In the genomic region with DNA sequence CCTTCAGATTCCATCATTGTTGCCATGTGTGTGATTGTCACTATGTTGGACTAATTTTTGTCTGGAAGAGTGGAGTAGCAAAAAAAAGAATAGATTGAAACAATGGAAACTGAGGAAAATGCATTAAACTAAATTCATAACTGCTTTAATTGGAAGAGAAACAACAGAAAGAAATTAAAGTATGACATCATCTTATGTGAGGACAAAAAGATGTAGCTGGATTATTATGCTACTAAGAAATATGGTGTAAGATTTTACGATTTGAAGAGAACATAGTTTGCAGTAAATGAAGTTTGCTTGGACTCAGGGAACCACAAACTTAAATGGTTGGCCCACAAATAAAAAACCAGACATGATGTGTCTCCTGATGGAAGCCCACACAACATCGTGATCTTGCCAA, we compare ENCODE assay signal across 32 cellular contexts.
DNase-seq lines count a peak whose midpoint lies in the region; ATAC-seq, FAIRE-seq and TF ChIP-seq lines count a peak whose summit lies in the region.
"Had no signal": no experiment of that assay in that cellular context is flagged by ENCODE, and none has a peak within 500 bp of the region (broad histone marks: within the 10 kb centered on the region; RNA-seq: fewer than 3 reads in every experiment).

No MANE protein-coding gene starts in this region.

- no peak overlapping the region for H2BK5ac ChIP-seq in H1 (ENCODE audit: low read depth, low read length)

- TF ChIP-seq CTCF in H1 (IDR thresholded peaks at IDR 0.05; ENCODE audit: control extremely low read depth in 1 of 3, insufficient read depth in 1 of 3, low read depth in 1 of 3, low read length in 3 of 3): no peak

- no peaks in the 10 kb centered on the region for H3K9me3 ChIP-seq in CD4-positive, CD25-positive, alpha-beta regulatory T cell (ENCODE audit: control insufficient read depth in 2 of 2, low read length in 2 of 2)
- H3K9me3 ChIP-seq in T-helper 17 cell (ENCODE audit: control insufficient read depth, low read length, poor library complexity, severe bottlenecking) (no peaks in the 10 kb centered on the region), H1 (ENCODE audit: insufficient read depth in 2 of 2, low read depth in 1 of 2, low read length in 1 of 2) (no peaks in the 10 kb centered on the region)
- H3K9me3 ChIP-seq: ascending aorta, colonic mucosa, gastroesophageal sphincter, psoas muscle, sigmoid colon, upper lobe of left lung had no signal

- H3K4me1 ChIP-seq in CD4-positive, CD25-positive, alpha-beta regulatory T cell (ENCODE audit: control insufficient read depth, insufficient read depth, low read length, poor library complexity, severe bottlenecking): peaks cover 93% of the 10 kb centered on the region
- no peaks in the 10 kb centered on the region for H3K4me1 ChIP-seq in H1 (replicated peaks in 1 of 4; ENCODE audit: control insufficient read depth in 3 of 4, insufficient read depth in 4 of 4, low read length in 3 of 4)
- H3K4me1 ChIP-seq: ascending aorta, colonic mucosa, gastroesophageal sphincter, sigmoid colon had no signal

- H3K36me3 ChIP-seq in CD4-positive, CD25-positive, alpha-beta regulatory T cell (ENCODE audit: control insufficient read depth, insufficient read depth, low read length): peaks cover 15% of the 10 kb centered on the region
- H3K36me3 ChIP-seq in H1 (ENCODE audit: control insufficient read depth in 2 of 4, insufficient read depth in 4 of 4, low read length in 3 of 4): no peaks in the 10 kb centered on the region
- H3K36me3 ChIP-seq: ascending aorta, cardiac muscle cell, colonic mucosa, gastroesophageal sphincter, sigmoid colon, upper lobe of left lung had no signal

- no peak overlapping the region for H3K4me2 ChIP-seq in H1 (ENCODE audit: insufficient read depth in 1 of 2, low read depth in 2 of 2, low read length in 2 of 2)

- H3K27me3 ChIP-seq in CD4-positive, CD25-positive, alpha-beta regulatory T cell (ENCODE audit: control insufficient read depth, insufficient read depth, low read length): no peaks in the 10 kb centered on the region
- no peaks in the 10 kb centered on the region for H3K27me3 ChIP-seq in H1 (replicated peaks in 1 of 4; ENCODE audit: control insufficient read depth in 3 of 4, extremely low read depth in 1 of 4, insufficient read depth in 3 of 4, low read length in 3 of 4)
- H3K27me3 ChIP-seq: ascending aorta, cardiac muscle cell, colonic mucosa, gastroesophageal sphincter, sigmoid colon, upper lobe of left lung had no signal

- H3K9me3 Mint-ChIP-seq in activated CD4-positive, alpha-beta T cell treated with anti-CD3 and anti-CD28 coated beads, Interleukin-2, amount 10 ng/mL, durations not matched to agents 7 days and 5 days: no peaks in the 10 kb centered on the region
- H3K9me3 Mint-ChIP-seq in CD4-positive, CD25-positive, alpha-beta regulatory T cell: no peaks in the 10 kb centered on the region
- H3K9me3 Mint-ChIP-seq: nephron had no signal

- H3K18ac ChIP-seq in H1 (ENCODE audit: extremely low read depth, low read length): no peak overlapping the region

- H3K27me3 Mint-ChIP-seq in activated CD4-positive, alpha-beta T cell treated with anti-CD3 and anti-CD28 coated beads, Interleukin-2, amount 10 ng/mL, durations not matched to agents 7 days and 5 days: no peaks in the 10 kb centered on the region
- H3K27me3 Mint-ChIP-seq in CD4-positive, CD25-positive, alpha-beta regulatory T cell: no peaks in the 10 kb centered on the region
- no peaks in the 10 kb centered on the region for H3K27me3 Mint-ChIP-seq in T-helper 17 cell

- H2BK120ac ChIP-seq in H1 (replicated peaks; ENCODE audit: low read depth, low read length): no peak overlapping the region

- H3K4ac ChIP-seq in H1 (replicated peaks; ENCODE audit: insufficient read length, low read depth, low read length): no peak overlapping the region

- H4K5ac ChIP-seq in H1 (ENCODE audit: insufficient read length, low read depth, low read length): no peak overlapping the region

- no peaks in the 10 kb centered on the region; the same call in 1 of the 2 replicates for H3K23me2 ChIP-seq in H1 (ENCODE audit: low read depth, low read length)

- no peak overlapping the region for H3K14ac ChIP-seq in H1 (ENCODE audit: insufficient read length)

- peak overlapping the region; percentile 54 for H3K27ac Mint-ChIP-seq in activated CD4-positive, alpha-beta T cell treated with anti-CD3 and anti-CD28 coated beads, Interleukin-2, amount 10 ng/mL, durations not matched to agents 7 days and 5 days
- peak overlapping the region in 2 of 3 donors; percentile 75 to 89 for H3K27ac Mint-ChIP-seq in CD4-positive, CD25-positive, alpha-beta regulatory T cell
- no peak overlapping the region for H3K27ac Mint-ChIP-seq in T-helper 17 cell
- H3K27ac Mint-ChIP-seq: nephron had no signal

- H3K23ac ChIP-seq in H1 (ENCODE audit: insufficient read length): no peak overlapping the region

- 81% methylated on average over 2 of the region's 2 CpGs; no CpG with 5 or more reads in 1 of the 2 experiments for WGBS in H1 (ENCODE audit: extremely low coverage in 1 of 2, insufficient coverage in 1 of 2, insufficient read length in 1 of 2, insufficient replicate concordance in 2 of 2, low coverage in 1 of 2, low lambda C conversion rate in 2 of 2, missing lambda C conversion rate in 1 of 2), 2 experiments

- peak overlapping the region; percentile 43 for H3K27ac ChIP-seq in CD4-positive, CD25-positive, alpha-beta regulatory T cell (ENCODE audit: insufficient read depth, low read length, poor library complexity, severe bottlenecking)
- no peak overlapping the region for H3K27ac ChIP-seq in H1 (ENCODE audit: low read depth, low read length)
- H3K27ac ChIP-seq: ascending aorta, cardiac muscle cell, colonic mucosa, gastroesophageal sphincter, psoas muscle, sigmoid colon, upper lobe of left lung, VCaP had no signal

- H4K91ac ChIP-seq in H1 (replicated peaks; ENCODE audit: insufficient read length, low read length): no peak overlapping the region

- no peak for TF ChIP-seq EP300 in H1 (IDR thresholded peaks at IDR 0.05; ENCODE audit: borderline replicate concordance in 1 of 2, low read depth in 2 of 2, low read length in 2 of 2)

- DNase-seq in activated CD4-positive, alpha-beta T cell treated with anti-CD3 and anti-CD28 coated beads, Interleukin-2, amount 10 ng/mL, durations not matched to agents 7 days and 5 days: no peak
- DNase-seq in activated CD4-positive, alpha-beta T cell treated with anti-CD3 and anti-CD28 coated beads for 48 hours: no peak
- DNase-seq in CD4-positive, CD25-positive, alpha-beta regulatory T cell: no peak
- no peak for DNase-seq in T-helper 17 cell
- no peak for DNase-seq in H1 (ENCODE audit: low read depth in 1 of 2, low spot score in 2 of 2)
- no peak for DNase-seq in iPS-NIHi11 (ENCODE audit: low spot score)
- DNase-seq in H54 (ENCODE audit: insufficient read length, low spot score): no peak
- no peak for DNase-seq in hepatic stellate cell (ENCODE audit: low spot score)
- DNase-seq: colonic mucosa; effector CD8-positive, alpha-beta T cell; GOT3; hippocampal formation; left cardiac atrium; NCI-H1048; NCI-H1694; NCI-H446; NCI-H748 treated with DMSO at 0.1 percent for 48 hours; psoas muscle; SHP77 treated with DMSO at 0.1 percent for 48 hours; sigmoid colon; stimulated activated CD4-positive, alpha-beta T cell treated with anti-CD3 and anti-CD28 coated beads, Interleukin-4, amount 100 ng/mL, for 24 hours; substantia nigra; T-helper 9 cell; upper lobe of left lung had no signal

- no peak overlapping the region for H4K8ac ChIP-seq in H1 (ENCODE audit: extremely low read depth, insufficient read depth, low read length)

- H2BK12ac ChIP-seq in H1 (ENCODE audit: low read depth, low read length): no peak overlapping the region

- no peaks in the 10 kb centered on the region for H3K79me2 ChIP-seq in H1 (ENCODE audit: control insufficient read depth in 1 of 2, insufficient read depth in 2 of 2, low read length in 2 of 2)

- no peak overlapping the region for H3K4me3 Mint-ChIP-seq in activated CD4-positive, alpha-beta T cell treated with anti-CD3 and anti-CD28 coated beads, Interleukin-2, amount 10 ng/mL, durations not matched to agents 7 days and 5 days
- H3K4me3 Mint-ChIP-seq in CD4-positive, CD25-positive, alpha-beta regulatory T cell: peak overlapping the region; percentile 9 to 80 (median 59)
- H3K4me3 Mint-ChIP-seq in T-helper 17 cell: peak overlapping the region; percentile 42
- H3K4me3 Mint-ChIP-seq: nephron had no signal

- CTCF ChIA-PET in activated CD4-positive, alpha-beta T cell treated with anti-CD3 and anti-CD28 coated beads, Interleukin-2, amount 10 ng/mL, durations not matched to agents 7 days and 5 days (lab: Charles Lee): no interaction called here
- CTCF ChIA-PET in H1 (lab: Charles Lee; ENCODE audit: partially characterized antibody): interaction anchor here (0.8 to 1.2 kb wide), 2 partner anchors 12 to 1991 kb away, joined by 3 read pairs; no protein-coding TSS in a partner anchor

- no peaks in the 10 kb centered on the region for H3K79me1 ChIP-seq in H1 (ENCODE audit: low read depth, low read length)

- POLR2A ChIA-PET in activated CD4-positive, alpha-beta T cell treated with anti-CD3 and anti-CD28 coated beads, Interleukin-2, amount 10 ng/mL, durations not matched to agents 7 days and 5 days (lab: Charles Lee): no interaction called here
- POLR2A ChIA-PET in H1 (lab: Charles Lee; ENCODE audit: partially characterized antibody): no interaction called here

- H3K36me3 Mint-ChIP-seq in activated CD4-positive, alpha-beta T cell treated with anti-CD3 and anti-CD28 coated beads, Interleukin-2, amount 10 ng/mL, durations not matched to agents 7 days and 5 days (ENCODE audit: low read depth): peaks cover 78% of the 10 kb centered on the region
- H3K36me3 Mint-ChIP-seq in CD4-positive, CD25-positive, alpha-beta regulatory T cell: peaks cover 27% of the 10 kb centered on the region
- peaks cover 5% of the 10 kb centered on the region for H3K36me3 Mint-ChIP-seq in T-helper 17 cell (ENCODE audit: low read depth)

- no peak overlapping the region for H2BK15ac ChIP-seq in H1 (ENCODE audit: low read length)

- H2AFZ ChIP-seq in H1 (ENCODE audit: low read length): no peak overlapping the region

- no peak overlapping the region for H2AK5ac ChIP-seq in H1 (ENCODE audit: low read depth, low read length)

- H4K20me1 ChIP-seq in H1 (replicated peaks in 1 of 2; ENCODE audit: control insufficient read depth in 1 of 2, insufficient read depth in 2 of 2, low read length in 2 of 2): no peaks in the 10 kb centered on the region

- H3K9ac ChIP-seq in H1 (replicated peaks in 1 of 4; ENCODE audit: extremely low read depth in 1 of 4, low read depth in 3 of 4, low read length in 3 of 4): no peak overlapping the region

- no peak overlapping the region for H3K56ac ChIP-seq in H1 (replicated peaks; ENCODE audit: insufficient read length, low read depth, low read length)

- TF ChIP-seq RAD21 in H1 (IDR thresholded peaks at IDR 0.05 in 1 of 2, conservative IDR thresholded peaks at IDR 0.05 in 1 of 2; ENCODE audit: low read depth in 2 of 2, low read length in 2 of 2): no peak

- peaks cover 89% of the 10 kb centered on the region for H3K4me1 Mint-ChIP-seq in activated CD4-positive, alpha-beta T cell treated with anti-CD3 and anti-CD28 coated beads, Interleukin-2, amount 10 ng/mL, durations not matched to agents 7 days and 5 days
- peaks cover 60 to 86% (median 73%) of the 10 kb centered on the region in 4 donors for H3K4me1 Mint-ChIP-seq in CD4-positive, CD25-positive, alpha-beta regulatory T cell
- peaks cover 69% of the 10 kb centered on the region for H3K4me1 Mint-ChIP-seq in T-helper 17 cell
- H3K4me1 Mint-ChIP-seq: nephron had no signal

- peak; percentile 13 for FAIRE-seq in H1 (lab: Jason Lieb, UNC)
- no peak for FAIRE-seq in H54 (lab: Jason Lieb, UNC)
- FAIRE-seq: A204.1, RCC 7860 had no signal

- TF ChIP-seq POLR2A in H1 (IDR thresholded peaks at IDR 0.05; ENCODE audit: control extremely low read depth in 1 of 2, low read depth in 2 of 2, low read length in 2 of 2) (no peak), H54 (IDR thresholded peaks at IDR 0.05; ENCODE audit: low read depth, low read length) (no peak)

- no peak overlapping the region for H2BK20ac ChIP-seq in H1 (ENCODE audit: low read length)

- ATAC-seq in CD4-positive, CD25-positive, alpha-beta regulatory T cell (ENCODE audit: low read depth in 2 of 2): no peak
- no peak for ATAC-seq in T-helper 17 cell
- ATAC-seq: gastroesophageal sphincter, left cardiac atrium, psoas muscle had no signal

- H3K4me3 ChIP-seq in CD4-positive, CD25-positive, alpha-beta regulatory T cell (ENCODE audit: low read depth, low read length): peak overlapping the region; percentile 46
- H3K4me3 ChIP-seq in H1 (ENCODE audit: extremely low read depth in 1 of 4, insufficient read depth in 2 of 4, low read depth in 3 of 4, low read length in 4 of 4): no peak overlapping the region
- H3K4me3 ChIP-seq: ascending aorta, cardiac muscle cell, colonic mucosa, gastroesophageal sphincter, lung, psoas muscle, sigmoid colon, upper lobe of left lung had no signal
